34 cellular contexts compared by ENCODE assay signal in genomic region chr5:172209714-172210113, GRCh38. TPM values are rescaled to one million over a fixed set of nuclear protein-coding genes. Genes with fewer than 3 reads are reported as not detected.
"Had no signal": no experiment of that assay in that cellular context is flagged by ENCODE, and none has a peak within 500 bp of the region (broad histone marks: within the 10 kb centered on the region; RNA-seq: fewer than 3 reads in every experiment).

No MANE protein-coding gene starts in this region.

- H3K4me1 ChIP-seq: colonic mucosa, esophagus squamous epithelium, gastrocnemius medialis, heart right ventricle, lower lobe of right lung had no signal

- H3K4me1 Mint-ChIP-seq: endodermal cell had no signal

- H3K4me3 Mint-ChIP-seq: dendritic cell treated with granulocyte-macrophage colony-stimulating factor and Interleukin-4, amounts not matched to agents 40 ng/mL and 50 ng/mL, for 4 days; effector memory CD8-positive, alpha-beta T cell; endodermal cell; memory B cell had no signal

- DNase-seq: colonic mucosa; cortex of kidney; effector CD8-positive, alpha-beta T cell; effector memory CD8-positive, alpha-beta T cell; endodermal cell; erythroblast; esophagus squamous epithelium; foreskin fibroblast; foreskin melanocyte; gastrocnemius medialis; glutamatergic neuron; head of caudate nucleus; heart right ventricle; hippocampal formation; left cardiac atrium; left lung; left ventricle myocardium superior; lower lobe of right lung; mesendoderm; midbrain had no signal

- H3K9me3 Mint-ChIP-seq: dendritic cell treated with granulocyte-macrophage colony-stimulating factor and Interleukin-4, amounts not matched to agents 40 ng/mL and 50 ng/mL, for 4 days; effector memory CD8-positive, alpha-beta T cell; endodermal cell; memory B cell had no signal

- H3K4me3 ChIP-seq: colonic mucosa, esophagus squamous epithelium, gastrocnemius medialis, heart right ventricle, left lung, lower lobe of right lung had no signal

- H3K27me3 ChIP-seq: colonic mucosa, esophagus squamous epithelium, gastrocnemius medialis, heart right ventricle, left lung had no signal

- FAIRE-seq: endometrium, islet of Langerhans, keratinocyte had no signal

- ATAC-seq: effector memory CD8-positive, alpha-beta T cell; esophagus mucosa; gastrocnemius medialis; heart right ventricle; left cardiac atrium; left lung; left ventricle myocardium superior; lower lobe of right lung had no signal

- H3K36me3 ChIP-seq: colonic mucosa had no signal

- H3K27ac Mint-ChIP-seq: dendritic cell treated with granulocyte-macrophage colony-stimulating factor and Interleukin-4, amounts not matched to agents 40 ng/mL and 50 ng/mL, for 4 days; endodermal cell; memory B cell had no signal

- H3K27ac ChIP-seq: colonic mucosa, epithelial cell of prostate, esophagus squamous epithelium, gastrocnemius medialis, heart right ventricle, left lung, lower lobe of right lung had no signal

- H3K9me3 ChIP-seq: colonic mucosa, esophagus squamous epithelium, gastrocnemius medialis, heart right ventricle, left lung, lower lobe of right lung had no signal

- H3K27me3 Mint-ChIP-seq: dendritic cell treated with granulocyte-macrophage colony-stimulating factor and Interleukin-4, amounts not matched to agents 40 ng/mL and 50 ng/mL, for 4 days; effector memory CD8-positive, alpha-beta T cell; memory B cell had no signal

RNA-seq across cellular contexts. Expression of gene EFCAB9, which starts 15.7 kb away (rescaled TPM):
- total RNA-seq: colonic mucosa, dermis microvascular lymphatic vessel endothelial cell, endodermal cell, esophagus mucosa, esophagus squamous epithelium, gastrocnemius medialis, glomerular endothelial cell, heart right ventricle, kidney epithelial cell, left cardiac atrium, left lung, left ventricle myocardium superior, lower leg skin, lower lobe of right lung, lung microvascular endothelial cell, mononuclear cell, mucosa of gallbladder had no signal
- polyA plus RNA-seq: heart right ventricle, keratinocyte had no signal
